ENCODE assay signal across 23 cellular contexts in genomic region chr12:31034372-31034771, GRCh38. TPM values are rescaled to one million over a fixed set of nuclear protein-coding genes. Genes with fewer than 3 reads are reported as not detected.
DNase-seq lines count a peak whose midpoint lies in the region; ATAC-seq and TF ChIP-seq lines count a peak whose summit lies in the region.
"Had no signal": no experiment of that assay in that cellular context is flagged by ENCODE, and none has a peak within 500 bp of the region (broad histone marks: within the 10 kb centered on the region; RNA-seq: fewer than 3 reads in every experiment).

No MANE protein-coding gene starts in this region.

- H3K4me1 ChIP-seq in mammary epithelial cell (ENCODE audit: insufficient read depth, low read length) = no peaks in the 10 kb centered on the region
- peaks cover 72% of the 10 kb centered on the region for H3K4me1 ChIP-seq in PC-9 (replicated peaks; ENCODE audit: insufficient read depth)
- H3K4me1 ChIP-seq: SJCRH30 had no signal

- no peak for TF ChIP-seq CTCF in MCF 10A (IDR thresholded peaks at IDR 0.05; ENCODE audit: unreplicated experiment)
- no peak for TF ChIP-seq CTCF in mammary epithelial cell (conservative IDR thresholded peaks at IDR 0.05 in 1 of 2, IDR thresholded peaks at IDR 0.05 in 1 of 2; ENCODE audit: extremely low read depth in 1 of 2, insufficient read depth in 1 of 2, low read depth in 1 of 2, low read length in 2 of 2)
- TF ChIP-seq CTCF in PC-9 (conservative IDR thresholded peaks at IDR 0.05) = no peak

- CTCF ChIA-PET in MCF 10A (lab: Yijun Ruan, JAX) (no interaction called here), mammary epithelial cell (lab: Charles Lee; ENCODE audit: low non-redundant PET) (no interaction called here), PC-9 (lab: Charles Lee) (no interaction called here)

- no peaks in the 10 kb centered on the region for H3K9me3 Mint-ChIP-seq in MCF 10A (ENCODE audit: unreplicated experiment)

- no peaks in the 10 kb centered on the region for H3K9me3 ChIP-seq in mammary epithelial cell (replicated peaks; ENCODE audit: insufficient read depth, low read length)
- no peaks in the 10 kb centered on the region for H3K9me3 ChIP-seq in PC-9 (ENCODE audit: insufficient read depth, low read depth)
- H3K9me3 ChIP-seq: MG63, SJCRH30 had no signal

- H3K27ac ChIP-seq in mammary epithelial cell (ENCODE audit: insufficient read depth, low read depth, low read length) (no peak overlapping the region), PC-9 (no peak overlapping the region)
- H3K27ac ChIP-seq: SJCRH30 had no signal

- H3K27me3 Mint-ChIP-seq in MCF 10A (ENCODE audit: insufficient read depth, unreplicated experiment) = peaks cover 17% of the 10 kb centered on the region

- no peak overlapping the region for H3K27ac Mint-ChIP-seq in MCF 10A (ENCODE audit: low read depth, unreplicated experiment)

- H3K4me2 ChIP-seq in mammary epithelial cell (ENCODE audit: insufficient read depth, low read depth, low read length) (no peak overlapping the region), PC-9 (0 out of 2 replicates have a peak overlapping the region, but pooled peaks have one; percentile 59)

- no peak overlapping the region for H3K9ac ChIP-seq in mammary epithelial cell (ENCODE audit: insufficient read depth, low read length)

- dilution Hi-C loops in mammary epithelial cell (cut with HindIII; ENCODE audit: low sequenced_read_pairs) = no loop called here

- intact Hi-C loops in MCF 10A (cut with micrococcal nuclease) = no loop called here
- intact Hi-C loops in mammary epithelial cell (cut with micrococcal nuclease) = no loop called here
- intact Hi-C loops in PC-9 (cut with micrococcal nuclease; ENCODE audit: unreplicated experiment) = no loop called here

- in situ Hi-C loops in mammary epithelial cell (cut with MboI; ENCODE audit: low sequenced_read_pairs in 2 of 2) = no loop called here

- no peaks in the 10 kb centered on the region for H3K9me2 ChIP-seq in PC-9 (ENCODE audit: insufficient read depth)

- H3K4me3 ChIP-seq in mammary epithelial cell (replicated peaks in 1 of 3; ENCODE audit: insufficient read depth in 1 of 3, low read depth in 2 of 3, low read length in 3 of 3) (no peak overlapping the region), PC-9 (no peak overlapping the region)
- H3K4me3 ChIP-seq: K562, MG63, SJCRH30 had no signal

- WGBS in mammary epithelial cell (ENCODE audit: low coverage, missing lambda C conversion rate) = 29% methylated on average over 3 of the region's 3 CpGs

- H4K20me1 ChIP-seq in mammary epithelial cell (ENCODE audit: insufficient read depth, low read length) (no peaks in the 10 kb centered on the region), PC-9 (ENCODE audit: insufficient read depth) (no peaks in the 10 kb centered on the region)

- no TSS peak for BruUV-seq in MCF 10A (replicated peaks; lab: Mats Ljungman, UMichigan)
- no TSS peak for BruUV-seq in mammary epithelial cell (replicated peaks; lab: Mats Ljungman, UMichigan)
- BruUV-seq in PC-9 (replicated peaks; lab: Mats Ljungman, UMichigan) = no TSS peak

- peak; percentile 11 for DNase-seq in MCF 10A (ENCODE audit: unreplicated experiment)
- no peak for DNase-seq in mammary epithelial cell
- peak in 1 of 2 experiments; percentile 17 for DNase-seq in PC-9
- DNase-seq in dermis microvascular lymphatic vessel endothelial cell (ENCODE audit: low read depth in 2 of 2) = peak; percentile 25 to 52
- peak; percentile 45 for DNase-seq in renal cortical epithelial cell (ENCODE audit: low read depth)
- no peak for DNase-seq in cerebellum (ENCODE audit: low spot score)
- no peak for DNase-seq in T-helper 2 cell
- DNase-seq: 8988T; ACHN; H7; Kasumi-1; MG63; NCI-H1105 treated with DMSO at 0.1 percent for 48 hours; NCI-H146; NCI-H2029; NCI-H446 treated with DMSO at 0.1 percent for 48 hours; NCI-H526; NCI-H82; NK-92 treated with Interleukin-12 subunit alpha and Interleukin-12 subunit beta, amount 100 ng/mL, for 24 hours; SJCRH30 had no signal

- peaks cover 36% of the 10 kb centered on the region for H3F3A ChIP-seq in PC-9 (ENCODE audit: insufficient read depth, low read depth)

- H3K79me2 ChIP-seq in mammary epithelial cell (ENCODE audit: insufficient read depth, low read length) (no peaks in the 10 kb centered on the region), PC-9 (ENCODE audit: low read depth) (no peaks in the 10 kb centered on the region)

- H3K36me3 Mint-ChIP-seq in MCF 10A (ENCODE audit: insufficient read depth, unreplicated experiment) = no peaks in the 10 kb centered on the region

- H3K36me3 ChIP-seq in mammary epithelial cell (ENCODE audit: insufficient read depth, low read length) (no peaks in the 10 kb centered on the region), PC-9 (ENCODE audit: low read depth) (no peaks in the 10 kb centered on the region)
- H3K36me3 ChIP-seq: MG63, SJCRH30 had no signal

- H3K27me3 ChIP-seq in mammary epithelial cell (ENCODE audit: insufficient read depth, low read length) (peaks cover 1% of the 10 kb centered on the region), PC-9 (ENCODE audit: insufficient read depth, low read depth) (no peaks in the 10 kb centered on the region)
- H3K27me3 ChIP-seq: MG63 had no signal

- no peak overlapping the region for H2AFZ ChIP-seq in mammary epithelial cell (ENCODE audit: low read depth, low read length)
- H2AFZ ChIP-seq in PC-9 = no peak overlapping the region

- H3K4me1 Mint-ChIP-seq in MCF 10A (ENCODE audit: insufficient read depth, unreplicated experiment) = peaks cover 10% of the 10 kb centered on the region

- ATAC-seq in HG03095 (IDR thresholded peaks at IDR 0.05; ENCODE audit: unreplicated experiment) = no peak
- ATAC-seq: K562, SK-N-SH treated with all-trans-retinoic acid at 6 μM for 48 hours had no signal

- H3K4me3 Mint-ChIP-seq in MCF 10A (ENCODE audit: unreplicated experiment) = no peak overlapping the region

- POLR2A ChIA-PET in MCF 10A (lab: Yijun Ruan, JAX) (interaction anchor here (0.6 kb wide), 1 partner anchor 211 kb away, joined by 3 read pairs; no protein-coding TSS in a partner anchor), PC-9 (lab: Charles Lee; ENCODE audit: unreplicated experiment) (interaction anchor here (0.5 to 0.7 kb wide), 3 partner anchors 29 to 788 kb away, joined by 5 to 15 read pairs (median 10); no protein-coding TSS in a partner anchor)

RNA-seq across cellular contexts. Expression of gene DDX11, which starts 39.3 kb away (rescaled TPM):
- total RNA-seq in MCF 10A (2022) = 47.8 and 48.7 TPM in 2 replicates
- 10 to 100 TPM; 11.8 to 61.2 TPM for total RNA-seq in mammary epithelial cell
- 23.1 TPM for polyA plus RNA-seq in mammary epithelial cell
- 48.2 TPM for polyA minus RNA-seq in mammary epithelial cell
- 191 and 196 TPM in 2 replicates for total RNA-seq in PC-9 (2021)
- 9.9 and 11.6 TPM in 2 replicates for total RNA-seq in dermis microvascular lymphatic vessel endothelial cell
- total RNA-seq in renal cortical epithelial cell = 10.8 and 19.8 TPM in 2 replicates
- 36.2 TPM for total RNA-seq in cerebellum

Comparison
In these comparisons a context has a peak if more than half of its experiments do, and no peak if none do; other contexts are left out.
1. DNase-seq: peak in MCF 10A (single experiment), dermis microvascular lymphatic vessel endothelial cell (2 of 2) and renal cortical epithelial cell (single experiment); none in mammary epithelial cell (single experiment), cerebellum (single experiment) and T-helper 2 cell (0 of 5).